8 cellular contexts compared by ENCODE assay signal in genomic region chr3:147616998-147617619, GRCh38.
DNase-seq lines count a peak whose midpoint lies in the region; ATAC-seq and TF ChIP-seq lines count a peak whose summit lies in the region.

No MANE protein-coding gene starts in this region.

- H3K27ac ChIP-seq in left lung = no peak overlapping the region

- intact Hi-C loops in left lung (cut with DNase I) = no loop called here

- no peaks in the 10 kb centered on the region for H3K27me3 ChIP-seq in left lung

- H3K27ac Mint-ChIP-seq in activated T-helper 17 cell treated with anti-CD3 and anti-CD28 coated beads, Interleukin-2, amount 50 U/mL, for 72 hours = no peak overlapping the region

- H3K36me3 ChIP-seq in left lung = no peaks in the 10 kb centered on the region

- in situ Hi-C loops in astrocyte of the spinal cord (cut with HindIII; ENCODE audit: low sequenced_read_pairs) = no loop called here

- TF ChIP-seq CTCF in astrocyte of the spinal cord (IDR thresholded peaks at IDR 0.05; ENCODE audit: low read depth, low read length) (peak; percentile 43), left lung (IDR thresholded peaks at IDR 0.05) (peak in 1 of 2 donors; percentile 18)

- ATAC-seq in left lung = no peak
- ATAC-seq in activated T-helper 17 cell treated with anti-CD3 and anti-CD28 coated beads, Interleukin-2, amount 50 U/mL, for 72 hours (replicated peaks) = no peak

- H3K9me3 ChIP-seq in left lung = no peaks in the 10 kb centered on the region

- H3K4me1 Mint-ChIP-seq in activated T-helper 17 cell treated with anti-CD3 and anti-CD28 coated beads, Interleukin-2, amount 50 U/mL, for 72 hours = no peaks in the 10 kb centered on the region

- H3K4me3 Mint-ChIP-seq in activated T-helper 17 cell treated with anti-CD3 and anti-CD28 coated beads, Interleukin-2, amount 50 U/mL, for 72 hours = no peak overlapping the region

- DNase-seq in ELR (ENCODE audit: low read depth) (peak; percentile 75), NAMALWA (ENCODE audit: low spot score) (peak; percentile 64), astrocyte of the spinal cord (ENCODE audit: low read depth, low spot score) (peak; percentile 65), myocyte (ENCODE audit: low read depth) (peak; percentile 59), iPS-NIHi7 (ENCODE audit: extremely low spot score) (no peak), left lung (no peak)
- no peak for DNase-seq in activated CD4-positive, alpha-beta T cell treated with anti-CD3 and anti-CD28 coated beads for 1 hour

- no peaks in the 10 kb centered on the region for H3K9me3 Mint-ChIP-seq in activated T-helper 17 cell treated with anti-CD3 and anti-CD28 coated beads, Interleukin-2, amount 50 U/mL, for 72 hours

- no peaks in the 10 kb centered on the region for H3K4me1 ChIP-seq in left lung

- no peaks in the 10 kb centered on the region for H3K27me3 Mint-ChIP-seq in activated T-helper 17 cell treated with anti-CD3 and anti-CD28 coated beads, Interleukin-2, amount 50 U/mL, for 72 hours

- H3K36me3 Mint-ChIP-seq in activated T-helper 17 cell treated with anti-CD3 and anti-CD28 coated beads, Interleukin-2, amount 50 U/mL, for 72 hours (ENCODE audit: low read depth) = no peaks in the 10 kb centered on the region

- H3K4me3 ChIP-seq in astrocyte of the spinal cord (ENCODE audit: low read depth, low read length) = no peak overlapping the region
- H3K4me3 ChIP-seq in left lung = no peak overlapping the region

Comparison
In these comparisons a context has a peak if more than half of its experiments do, and no peak if none do; other contexts are left out.
1. DNase-seq: peak in ELR (single experiment), NAMALWA (single experiment), astrocyte of the spinal cord (single experiment) and myocyte (single experiment); none in iPS-NIHi7 (single experiment), activated CD4-positive, alpha-beta T cell treated with anti-CD3 and anti-CD28 coated beads for 1 hour (single experiment) and left lung (0 of 2).